In genomic region chr3:50599716-50600118, GRCh38 we compare ENCODE assay signal across 12 cellular contexts. TPM values are rescaled to one million over a fixed set of nuclear protein-coding genes. Genes with fewer than 3 reads are reported as not detected.
A peak's percentile ranks its signal among the peaks of the same experiment; 100 is the strongest.
DNase-seq lines count a peak whose midpoint lies in the region; ATAC-seq and TF ChIP-seq lines count a peak whose summit lies in the region.
"Had no signal": no experiment of that assay in that cellular context is flagged by ENCODE, and none has a peak within 500 bp of the region (broad histone marks: within the 10 kb centered on the region; RNA-seq: fewer than 3 reads in every experiment).

No MANE protein-coding gene starts in this region.

- no peaks in the 10 kb centered on the region for H4K20me1 ChIP-seq in SK-N-SH (ENCODE audit: insufficient read depth)

- ATAC-seq in right cardiac atrium (no peak), GM19035 (IDR thresholded peaks at IDR 0.05; ENCODE audit: unreplicated experiment) (no peak)

- no peaks in the 10 kb centered on the region for H3K27me3 Mint-ChIP-seq in T-helper 1 cell treated with Interleukin-12 subunit alpha and Interleukin-12 subunit beta and Interleukin-4 antibody, amounts not matched to agents 30 μg/mL and 1 μg/mL, for 36 hours (ENCODE audit: low read depth)
- no peaks in the 10 kb centered on the region for H3K27me3 Mint-ChIP-seq in activated CD4-positive, alpha-beta memory T cell treated with anti-CD3 and anti-CD28 coated beads, Interleukin-2, amount 10 ng/mL, durations not matched to agents 7 days and 5 days

- no peak overlapping the region for H3K4me3 ChIP-seq in right cardiac atrium (ENCODE audit: low read length)
- no peak overlapping the region for H3K4me3 ChIP-seq in skin epidermis
- no peak overlapping the region for H3K4me3 ChIP-seq in SK-N-SH (ENCODE audit: low read depth in 2 of 2, low read length in 1 of 2)
- H3K4me3 ChIP-seq: SK-N-MC had no signal

- H3K4me1 ChIP-seq in right cardiac atrium (ENCODE audit: control insufficient read depth, insufficient read depth, low read length) (peaks cover 19% of the 10 kb centered on the region), SK-N-SH (ENCODE audit: control insufficient read depth in 1 of 2, insufficient read depth in 2 of 2, low read depth in 1 of 2, low read length in 1 of 2) (peaks cover 17 to 38% of the 10 kb centered on the region in 2 experiments)

- H3K9me3 ChIP-seq in right cardiac atrium (ENCODE audit: control insufficient read depth, low read length) = no peaks in the 10 kb centered on the region
- H3K9me3 ChIP-seq in SK-N-SH = no peaks in the 10 kb centered on the region

- no peaks in the 10 kb centered on the region for H3F3A ChIP-seq in SK-N-SH (replicated peaks; ENCODE audit: insufficient read depth)

- H3K27ac ChIP-seq in right cardiac atrium (ENCODE audit: low read length) = peak overlapping the region; percentile 80
- H3K27ac ChIP-seq in skin epidermis = peak overlapping the region in 17 of 21 experiments; percentile 31 to 97 (median 92)
- H3K27ac ChIP-seq in SK-N-SH (ENCODE audit: low read depth in 2 of 2, low read length in 1 of 2) = peak overlapping the region in 1 of 2 experiments; percentile 44; a peak in 1 of 4 replicates
- H3K27ac ChIP-seq: SK-N-MC had no signal

- H3K27ac Mint-ChIP-seq in T-helper 1 cell treated with Interleukin-12 subunit alpha and Interleukin-12 subunit beta and Interleukin-4 antibody, amounts not matched to agents 30 μg/mL and 1 μg/mL, for 36 hours = peak overlapping the region; percentile 99
- peak overlapping the region; percentile 99 for H3K27ac Mint-ChIP-seq in activated CD4-positive, alpha-beta memory T cell treated with anti-CD3 and anti-CD28 coated beads, Interleukin-2, amount 10 ng/mL, durations not matched to agents 7 days and 5 days

- intact Hi-C loops in right cardiac atrium (cut with DNase I) = no loop called here

- H3K79me2 ChIP-seq in SK-N-SH (ENCODE audit: insufficient read depth) = no peaks in the 10 kb centered on the region

- no peaks in the 10 kb centered on the region for H3K9me2 ChIP-seq in SK-N-SH

- no peak overlapping the region for H3K9ac ChIP-seq in SK-N-SH

- H3K27me3 ChIP-seq in right cardiac atrium (ENCODE audit: control insufficient read depth, insufficient read depth) = no peaks in the 10 kb centered on the region
- H3K27me3 ChIP-seq in SK-N-SH (ENCODE audit: insufficient read depth) = no peaks in the 10 kb centered on the region

- DNase-seq in T-helper 1 cell = no peak
- DNase-seq in activated CD4-positive, alpha-beta memory T cell treated with anti-CD3 and anti-CD28 coated beads, Interleukin-2, amount 10 ng/mL, durations not matched to agents 7 days and 5 days = no peak
- peak in 2 of 3 donors; percentile 56 to 59 for DNase-seq in right cardiac atrium
- DNase-seq in NCI-H187 treated with DMSO at 0.1 percent for 48 hours (lab: John Stamatoyannopoulos, UW) = no peak
- no peak for DNase-seq in SK-N-SH
- DNase-seq: mammary epithelial cell; NCI-H526; stimulated activated CD4-positive, alpha-beta T cell treated with anti-CD3 and anti-CD28 coated beads, Interleukin-12 subunit alpha, Interleukin-12 subunit beta, amount 100 ng/mL, for 4 hours had no signal

- no peak overlapping the region for H2AFZ ChIP-seq in SK-N-SH (ENCODE audit: low read depth)

- POLR2A ChIA-PET in activated CD4-positive, alpha-beta memory T cell treated with anti-CD3 and anti-CD28 coated beads, Interleukin-2, amount 10 ng/mL, durations not matched to agents 7 days and 5 days (lab: Charles Lee) = interaction anchor here (14.6 to 34.1 kb wide), 3 partner anchors 16 to 261 kb away, joined by 440 to 4963 read pairs (median 978); partner anchors contain the start of genes C3orf18, CISH, HEMK1 and MAPKAPK3
- POLR2A ChIA-PET in SK-N-SH (lab: Yijun Ruan, JAX) = no interaction called here

- peaks cover 77% of the 10 kb centered on the region for H3K4me1 Mint-ChIP-seq in T-helper 1 cell treated with Interleukin-12 subunit alpha and Interleukin-12 subunit beta and Interleukin-4 antibody, amounts not matched to agents 30 μg/mL and 1 μg/mL, for 36 hours (ENCODE audit: low read depth)
- peaks cover 88% of the 10 kb centered on the region for H3K4me1 Mint-ChIP-seq in activated CD4-positive, alpha-beta memory T cell treated with anti-CD3 and anti-CD28 coated beads, Interleukin-2, amount 10 ng/mL, durations not matched to agents 7 days and 5 days

- no peak for TF ChIP-seq RAD21 in SK-N-SH (IDR thresholded peaks at IDR 0.05; ENCODE audit: low read length)

- no peak overlapping the region for H3K4me2 ChIP-seq in SK-N-SH

- TF ChIP-seq CTCF in SK-N-SH (IDR thresholded peaks at IDR 0.05) = no peak

- H3K36me3 ChIP-seq in SK-N-SH (replicated peaks in 1 of 2; ENCODE audit: control insufficient read depth in 1 of 2, insufficient read depth in 2 of 2, low read length in 1 of 2) = no peaks in the 10 kb centered on the region

- no peaks in the 10 kb centered on the region for H3K9me3 Mint-ChIP-seq in T-helper 1 cell treated with Interleukin-12 subunit alpha and Interleukin-12 subunit beta and Interleukin-4 antibody, amounts not matched to agents 30 μg/mL and 1 μg/mL, for 36 hours
- H3K9me3 Mint-ChIP-seq in activated CD4-positive, alpha-beta memory T cell treated with anti-CD3 and anti-CD28 coated beads, Interleukin-2, amount 10 ng/mL, durations not matched to agents 7 days and 5 days = no peaks in the 10 kb centered on the region

- H3K4me3 Mint-ChIP-seq in T-helper 1 cell treated with Interleukin-12 subunit alpha and Interleukin-12 subunit beta and Interleukin-4 antibody, amounts not matched to agents 30 μg/mL and 1 μg/mL, for 36 hours = peak overlapping the region; percentile 43
- H3K4me3 Mint-ChIP-seq in activated CD4-positive, alpha-beta memory T cell treated with anti-CD3 and anti-CD28 coated beads, Interleukin-2, amount 10 ng/mL, durations not matched to agents 7 days and 5 days = peak overlapping the region; percentile 71

- CTCF ChIA-PET in activated CD4-positive, alpha-beta memory T cell treated with anti-CD3 and anti-CD28 coated beads, Interleukin-2, amount 10 ng/mL, durations not matched to agents 7 days and 5 days (lab: Charles Lee) = interaction anchor here (2.7 to 21.3 kb wide), 5 partner anchors 10 to 25 kb away, joined by 11 to 854 read pairs (median 24); partner anchors contain the start of genes C3orf18, CISH and HEMK1
- CTCF ChIA-PET in SK-N-SH (lab: Yijun Ruan, JAX) = interaction anchor here (1.1 to 25.1 kb wide), 5 partner anchors 9 to 31 kb away, joined by 4 to 648 read pairs (median 12); partner anchors contain the start of genes C3orf18, CISH, HEMK1 and MAPKAPK3

- TF ChIP-seq EP300 in SK-N-SH (IDR thresholded peaks at IDR 0.05; ENCODE audit: borderline replicate concordance in 1 of 2, low read depth in 1 of 2, low read length in 1 of 2) = no peak

- H3K36me3 Mint-ChIP-seq in T-helper 1 cell treated with Interleukin-12 subunit alpha and Interleukin-12 subunit beta and Interleukin-4 antibody, amounts not matched to agents 30 μg/mL and 1 μg/mL, for 36 hours (ENCODE audit: low read depth) = peaks cover 55% of the 10 kb centered on the region
- peaks cover 60% of the 10 kb centered on the region for H3K36me3 Mint-ChIP-seq in activated CD4-positive, alpha-beta memory T cell treated with anti-CD3 and anti-CD28 coated beads, Interleukin-2, amount 10 ng/mL, durations not matched to agents 7 days and 5 days (ENCODE audit: low read depth)

- WGBS in right cardiac atrium = 73% methylated on average over 1 of the region's 1 CpG
- WGBS in SK-N-SH (ENCODE audit: low lambda C conversion rate) = 100% methylated on average over 1 of the region's 1 CpG

TF ChIP-seq in SK-N-SH, 30 proteins besides CTCF, POLR2A, EP300 and RAD21 (continues in another document):
- TF ChIP-seq RCOR1 (IDR thresholded peaks at IDR 0.05; ENCODE audit: low read length) (no peak), EZH2phosphoT487 (IDR thresholded peaks at IDR 0.05; ENCODE audit: borderline replicate concordance, low read depth) (no peak), NRF1 (IDR thresholded peaks at IDR 0.05; ENCODE audit: low read depth, low read length) (no peak)

RNA-seq across cellular contexts. Expression of gene CISH, which starts 11.9 kb away (rescaled TPM):
- 100 to 1,000 TPM; 328 to 335 TPM for total RNA-seq in activated CD4-positive, alpha-beta memory T cell treated with anti-CD3 and anti-CD28 coated beads, Interleukin-2, amount 10 ng/mL, durations not matched to agents 7 days and 5 days
- total RNA-seq in right cardiac atrium = 10 to 100 TPM in 3 of 4 donors, 1 to 10 TPM in 1; 9.1 to 27.8 (median 11.2) TPM
- polyA plus RNA-seq in right cardiac atrium = 8.0 TPM
- polyA plus RNA-seq in SK-N-SH (2012; rRNA removed) = 2.0 and 2.6 TPM in 2 replicates
- 1.2 and 1.8 TPM in 2 replicates for polyA plus RNA-seq in SK-N-SH (2012; cell fraction: cytosol; rRNA removed)
- polyA plus RNA-seq in SK-N-SH (2012; cell fraction: nucleus; rRNA removed) = 3.7 TPM in 2 replicates

RNA-seq across cellular contexts. Expression of gene MAPKAPK3, which starts 17.2 kb away (rescaled TPM):
- total RNA-seq in activated CD4-positive, alpha-beta memory T cell treated with anti-CD3 and anti-CD28 coated beads, Interleukin-2, amount 10 ng/mL, durations not matched to agents 7 days and 5 days = 100 to 1,000 TPM; 146 to 157 TPM
- 100 to 1,000 TPM; 167 to 260 (median 225) TPM for total RNA-seq in right cardiac atrium
- polyA plus RNA-seq in right cardiac atrium = 181 TPM
- 29.4 and 35.6 TPM in 2 replicates for polyA plus RNA-seq in SK-N-SH (2012; rRNA removed)
- polyA plus RNA-seq in SK-N-SH (2012; cell fraction: cytosol; rRNA removed) = 18.9 and 25.5 TPM in 2 replicates
- 22.6 and 25.7 TPM in 2 replicates for polyA plus RNA-seq in SK-N-SH (2012; cell fraction: nucleus; rRNA removed)

RNA-seq across cellular contexts. Expression of gene HEMK1, which starts 30.4 kb away (rescaled TPM):
- total RNA-seq in activated CD4-positive, alpha-beta memory T cell treated with anti-CD3 and anti-CD28 coated beads, Interleukin-2, amount 10 ng/mL, durations not matched to agents 7 days and 5 days = 10 to 100 TPM; 49.6 to 50.1 TPM
- total RNA-seq in right cardiac atrium = 10 to 100 TPM; 14.0 to 18.3 (median 15.8) TPM
- polyA plus RNA-seq in right cardiac atrium = 16.6 TPM
- 15.4 and 21.7 TPM in 2 replicates for polyA plus RNA-seq in SK-N-SH (2012; rRNA removed)
- 7.1 and 10.6 TPM in 2 replicates for polyA plus RNA-seq in SK-N-SH (2012; cell fraction: cytosol; rRNA removed)
- polyA plus RNA-seq in SK-N-SH (2012; cell fraction: nucleus; rRNA removed) = 82.8 and 88.7 TPM in 2 replicates

RNA-seq across cellular contexts. Expression of gene C3orf18, which starts 32.2 kb away (rescaled TPM):
- total RNA-seq in activated CD4-positive, alpha-beta memory T cell treated with anti-CD3 and anti-CD28 coated beads, Interleukin-2, amount 10 ng/mL, durations not matched to agents 7 days and 5 days = 10 to 100 TPM; 14.6 to 17.5 TPM
- 10 to 100 TPM; 27.2 to 44.2 (median 40.6) TPM for total RNA-seq in right cardiac atrium
- 29.5 TPM for polyA plus RNA-seq in right cardiac atrium
- 19.7 and 27.2 TPM in 2 replicates for polyA plus RNA-seq in SK-N-SH (2012; rRNA removed)
- polyA plus RNA-seq in SK-N-SH (2012; cell fraction: cytosol; rRNA removed) = 11.3 and 16.2 TPM in 2 replicates
- polyA plus RNA-seq in SK-N-SH (2012; cell fraction: nucleus; rRNA removed) = 50.5 and 50.7 TPM in 2 replicates

Comparison
In these comparisons a context has a peak if more than half of its experiments do, and no peak if none do; other contexts are left out.
1. DNase-seq: peak in right cardiac atrium (2 of 3); none in T-helper 1 cell (0 of 5), activated CD4-positive, alpha-beta memory T cell treated with anti-CD3 and anti-CD28 coated beads, Interleukin-2, amount 10 ng/mL, durations not matched to agents 7 days and 5 days (single experiment), NCI-H187 treated with DMSO at 0.1 percent for 48 hours (single experiment) and SK-N-SH (single experiment).
2. RNA of gene CISH, which starts 11.9 kb away (total RNA-seq): 328 to 335 TPM in activated CD4-positive, alpha-beta memory T cell treated with anti-CD3 and anti-CD28 coated beads, Interleukin-2, amount 10 ng/mL, durations not matched to agents 7 days and 5 days; 9.1 to 27.8 TPM in right cardiac atrium; every median in the first group is over 10 times any median in the second.